1 cellular context compared by ENCODE assay signal in the genomic region with DNA sequence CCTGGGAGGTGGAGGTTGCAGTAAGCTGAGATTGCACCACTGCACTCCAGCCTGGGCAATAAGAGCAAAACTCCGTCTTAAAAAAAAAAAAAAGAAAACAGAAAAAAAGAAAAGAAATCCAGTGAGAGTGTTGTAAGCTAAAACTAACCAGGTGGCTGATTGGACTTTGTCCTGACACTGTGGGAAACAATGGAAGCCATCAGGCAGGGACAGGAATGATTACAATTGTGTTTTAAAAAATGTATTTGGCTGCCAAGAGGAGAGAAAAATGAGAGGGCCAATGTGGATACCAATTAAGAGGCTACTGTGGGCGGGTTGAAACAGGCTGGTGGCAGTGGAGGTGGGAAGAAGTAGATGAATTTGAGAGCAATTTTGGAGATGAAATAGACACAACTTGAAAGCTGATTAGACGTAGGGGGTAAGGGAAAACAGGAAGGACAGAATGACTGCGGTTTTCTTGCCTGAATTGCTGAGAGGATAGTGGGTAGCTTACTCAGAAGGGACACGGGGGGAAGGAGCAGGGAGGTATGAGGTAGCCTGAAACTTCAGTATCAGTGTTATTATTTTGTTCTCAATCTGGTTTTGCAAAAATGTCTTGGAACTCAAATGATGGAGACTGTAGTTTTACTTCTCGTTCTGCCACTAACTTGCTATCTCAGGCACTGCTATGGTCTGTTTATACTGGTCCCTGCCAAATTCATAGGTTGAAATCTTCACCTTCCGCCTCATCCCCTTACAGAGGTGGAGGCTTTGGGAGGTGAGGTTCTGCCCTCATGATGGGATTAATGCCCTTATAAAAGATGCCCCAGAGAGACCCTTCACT.
TF ChIP-seq lines count a peak whose summit lies in the region.

No MANE protein-coding gene starts in this region.

TF ChIP-seq in K562, 482 proteins besides CTCF, POLR2A, EP300 and RAD21 (continued from another document and continues in another):
- TF ChIP-seq, protein P1, sequence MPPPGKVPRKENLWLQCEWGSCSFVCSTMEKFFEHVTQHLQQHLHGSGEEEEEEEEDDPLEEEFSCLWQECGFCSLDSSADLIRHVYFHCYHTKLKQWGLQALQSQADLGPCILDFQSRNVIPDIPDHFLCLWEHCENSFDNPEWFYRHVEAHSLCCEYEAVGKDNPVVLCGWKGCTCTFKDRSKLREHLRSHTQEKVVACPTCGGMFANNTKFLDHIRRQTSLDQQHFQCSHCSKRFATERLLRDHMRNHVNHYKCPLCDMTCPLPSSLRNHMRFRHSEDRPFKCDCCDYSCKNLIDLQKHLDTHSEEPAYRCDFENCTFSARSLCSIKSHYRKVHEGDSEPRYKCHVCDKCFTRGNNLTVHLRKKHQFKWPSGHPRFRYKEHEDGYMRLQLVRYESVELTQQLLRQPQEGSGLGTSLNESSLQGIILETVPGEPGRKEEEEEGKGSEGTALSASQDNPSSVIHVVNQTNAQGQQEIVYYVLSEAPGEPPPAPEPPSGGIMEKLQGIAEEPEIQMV (tag; conservative IDR thresholded peaks at IDR 0.05; ENCODE audit: low read depth) = no peak
- TF ChIP-seq ZNF41 (CRISPR knock-in tag; conservative IDR thresholded peaks at IDR 0.05) (no peak), FOS (IDR thresholded peaks at IDR 0.05; ENCODE audit: extremely low read depth, insufficient read length) (no peak), ZBED1 (IDR thresholded peaks at IDR 0.05) (no peak), PATZ1 (CRISPR knock-in tag; IDR thresholded peaks at IDR 0.05; ENCODE audit: borderline replicate concordance) (no peak), FOXJ2 (tag; IDR thresholded peaks at IDR 0.05) (no peak), ZMIZ1 (IDR thresholded peaks at IDR 0.05; ENCODE audit: low read depth in 2 of 2, low read length in 2 of 2) (no peak), PURB (CRISPR knock-in tag; IDR thresholded peaks at IDR 0.05; ENCODE audit: low read depth) (no peak), RFX5 (IDR thresholded peaks at IDR 0.05; ENCODE audit: low read depth, low read length) (no peak), MIER1 (IDR thresholded peaks at IDR 0.05; ENCODE audit: low read depth) (no peak), ZNF740 (CRISPR knock-in tag; IDR thresholded peaks at IDR 0.05) (no peak), ZNF740 (tag; IDR thresholded peaks at IDR 0.05) (no peak), ZNF23 (CRISPR knock-in tag; IDR thresholded peaks at IDR 0.05) (no peak), CEBPG (CRISPR knock-in tag; IDR thresholded peaks at IDR 0.05) (no peak), CEBPG (tag; conservative IDR thresholded peaks at IDR 0.05 in 1 of 2, IDR thresholded peaks at IDR 0.05 in 1 of 2) (0 out of 4 replicates have a peak, but pooled peaks of 1 of the 2 experiments have one; percentile 12), GABPB1 (CRISPR knock-in tag; IDR thresholded peaks at IDR 0.05) (no peak), SP2 (IDR thresholded peaks at IDR 0.05; ENCODE audit: extremely low read depth, low read depth, low read length, poor library complexity, severe bottlenecking) (no peak), TAL1 (IDR thresholded peaks at IDR 0.05) (peak; percentile 27), NFRKB (IDR thresholded peaks at IDR 0.05; ENCODE audit: low read depth) (no peak), ZNF780A (CRISPR knock-in tag; IDR thresholded peaks at IDR 0.05) (no peak), ZEB2 (IDR thresholded peaks at IDR 0.05) (no peak; the same call in 1 of the 2 replicates), ZFP36 (IDR thresholded peaks at IDR 0.05; ENCODE audit: low read depth, low read length, partially characterized antibody) (no peak), ARHGAP35 (IDR thresholded peaks at IDR 0.05; ENCODE audit: partially characterized antibody) (no peak), E2F8 (IDR thresholded peaks at IDR 0.05; ENCODE audit: low read depth, partially characterized antibody) (peak; percentile 12), JUND (IDR thresholded peaks at IDR 0.05; ENCODE audit: borderline replicate concordance, low read depth, low read length) (no peak), JUND (tag; IDR thresholded peaks at IDR 0.05; ENCODE audit: borderline replicate concordance, low read depth, low read length) (no peak; the same call in 2 of the 3 replicates), MXI1 (IDR thresholded peaks at IDR 0.05; ENCODE audit: low read depth, low read length) (no peak), RBM17 (IDR thresholded peaks at IDR 0.05; ENCODE audit: borderline replicate concordance, low read depth, low read length) (no peak), NR2F6 (CRISPR knock-in tag; IDR thresholded peaks at IDR 0.05) (no peak), CHD2 (IDR thresholded peaks at IDR 0.05; ENCODE audit: low read depth, low read length) (no peak), KHSRP (IDR thresholded peaks at IDR 0.05) (no peak), KLF10 (CRISPR knock-in tag; IDR thresholded peaks at IDR 0.05) (no peak), CBFA2T3 (IDR thresholded peaks at IDR 0.05) (peak; percentile 74), CTBP1 (IDR thresholded peaks at IDR 0.05; ENCODE audit: borderline replicate concordance) (peak; percentile 48; the same call in 1 of the 2 replicates), ZNF133 (CRISPR knock-in tag; IDR thresholded peaks at IDR 0.05) (no peak), SMAD4 (CRISPR knock-in tag; conservative IDR thresholded peaks at IDR 0.05) (peak; percentile 61; the same call in 1 of the 2 replicates), ZFX (CRISPR knock-in tag; IDR thresholded peaks at IDR 0.05) (no peak), DDX20 (tag; IDR thresholded peaks at IDR 0.05; ENCODE audit: low read depth) (0 out of 2 replicates have a peak, but pooled peaks have one; percentile 19), RBM25 (IDR thresholded peaks at IDR 0.05; ENCODE audit: low read depth, low read length, severe bottlenecking) (no peak), CBX1 (IDR thresholded peaks at IDR 0.05; ENCODE audit: low read depth) (no peak), SP1 (CRISPR knock-in tag; IDR thresholded peaks at IDR 0.05) (no peak), SOX6 (IDR thresholded peaks at IDR 0.05) (peak; percentile 25; the same call in 1 of the 2 replicates), KAT7 (CRISPR knock-in tag; IDR thresholded peaks at IDR 0.05; ENCODE audit: borderline replicate concordance) (no peak), JUNB (CRISPR knock-in tag; conservative IDR thresholded peaks at IDR 0.05) (no peak), COPS2 (conservative IDR thresholded peaks at IDR 0.05) (no peak), XRCC4 (IDR thresholded peaks at IDR 0.05; ENCODE audit: extremely low read depth, insufficient read depth, insufficient read length) (no peak), DNMT1 (IDR thresholded peaks at IDR 0.05) (no peak), ADNP (tag; IDR thresholded peaks at IDR 0.05) (no peak), NCOA2 (IDR thresholded peaks at IDR 0.05; ENCODE audit: partially characterized antibody in 2 of 2) (no peak), TEAD4 (IDR thresholded peaks at IDR 0.05; ENCODE audit: low read length) (peak; percentile 79; the same call in 1 of the 2 replicates), TEAD4 (CRISPR knock-in tag; IDR thresholded peaks at IDR 0.05; ENCODE audit: borderline replicate concordance) (no peak), PHF8 (IDR thresholded peaks at IDR 0.05; ENCODE audit: borderline replicate concordance, low read length) (no peak), NBN (IDR thresholded peaks at IDR 0.05; ENCODE audit: low read depth) (0 out of 2 replicates have a peak, but pooled peaks have one; percentile 46)
- TF ChIP-seq, protein P2, sequence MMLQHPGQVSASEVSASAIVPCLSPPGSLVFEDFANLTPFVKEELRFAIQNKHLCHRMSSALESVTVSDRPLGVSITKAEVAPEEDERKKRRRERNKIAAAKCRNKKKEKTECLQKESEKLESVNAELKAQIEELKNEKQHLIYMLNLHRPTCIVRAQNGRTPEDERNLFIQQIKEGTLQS (IDR thresholded peaks at IDR 0.05) = no peak
- TF ChIP-seq, protein P2 (CRISPR knock-in tag; conservative IDR thresholded peaks at IDR 0.05) = no peak
- TF ChIP-seq, protein P3, sequence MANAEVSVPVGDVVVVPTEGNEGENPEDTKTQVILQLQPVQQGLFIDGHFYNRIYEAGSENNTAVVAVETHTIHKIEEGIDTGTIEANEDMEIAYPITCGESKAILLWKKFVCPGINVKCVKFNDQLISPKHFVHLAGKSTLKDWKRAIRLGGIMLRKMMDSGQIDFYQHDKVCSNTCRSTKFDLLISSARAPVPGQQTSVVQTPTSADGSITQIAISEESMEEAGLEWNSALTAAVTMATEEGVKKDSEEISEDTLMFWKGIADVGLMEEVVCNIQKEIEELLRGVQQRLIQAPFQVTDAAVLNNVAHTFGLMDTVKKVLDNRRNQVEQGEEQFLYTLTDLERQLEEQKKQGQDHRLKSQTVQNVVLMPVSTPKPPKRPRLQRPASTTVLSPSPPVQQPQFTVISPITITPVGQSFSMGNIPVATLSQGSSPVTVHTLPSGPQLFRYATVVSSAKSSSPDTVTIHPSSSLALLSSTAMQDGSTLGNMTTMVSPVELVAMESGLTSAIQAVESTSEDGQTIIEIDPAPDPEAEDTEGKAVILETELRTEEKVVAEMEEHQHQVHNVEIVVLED (CRISPR knock-in tag; IDR thresholded peaks at IDR 0.05) = no peak
- TF ChIP-seq, protein P4, sequence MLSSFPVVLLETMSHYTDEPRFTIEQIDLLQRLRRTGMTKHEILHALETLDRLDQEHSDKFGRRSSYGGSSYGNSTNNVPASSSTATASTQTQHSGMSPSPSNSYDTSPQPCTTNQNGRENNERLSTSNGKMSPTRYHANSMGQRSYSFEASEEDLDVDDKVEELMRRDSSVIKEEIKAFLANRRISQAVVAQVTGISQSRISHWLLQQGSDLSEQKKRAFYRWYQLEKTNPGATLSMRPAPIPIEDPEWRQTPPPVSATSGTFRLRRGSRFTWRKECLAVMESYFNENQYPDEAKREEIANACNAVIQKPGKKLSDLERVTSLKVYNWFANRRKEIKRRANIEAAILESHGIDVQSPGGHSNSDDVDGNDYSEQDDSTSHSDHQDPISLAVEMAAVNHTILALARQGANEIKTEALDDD (IDR thresholded peaks at IDR 0.05) = peak; percentile 87
